ENCODE assay signal across 16 cellular contexts in genomic region chr14:64646103-64646502, GRCh38. TPM values are rescaled to one million over a fixed set of nuclear protein-coding genes. Genes with fewer than 3 reads are reported as not detected.
DNase-seq lines count a peak whose midpoint lies in the region; ATAC-seq, FAIRE-seq and TF ChIP-seq lines count a peak whose summit lies in the region.
"Had no signal": no experiment of that assay in that cellular context is flagged by ENCODE, and none has a peak within 500 bp of the region (broad histone marks: within the 10 kb centered on the region; RNA-seq: fewer than 3 reads in every experiment).

No MANE protein-coding gene starts in this region.

- CTCF ChIA-PET in AG04450 (lab: Charles Lee), result no interaction called here
- CTCF ChIA-PET in activated CD4-positive, alpha-beta T cell treated with anti-CD3 and anti-CD28 coated beads, Interleukin-2, amount 10 ng/mL, durations not matched to agents 7 days and 5 days (lab: Charles Lee), result interaction anchor here (1.9 kb wide), 1 partner anchor 9 kb away, joined by 4 read pairs; no protein-coding TSS in a partner anchor

- H3K27ac ChIP-seq in AG04450 (ENCODE audit: low read depth, low read length), result peak overlapping the region; percentile 98
- H3K27ac ChIP-seq in SK-N-MC, result peak overlapping the region; percentile 82
- peak overlapping the region; percentile 47 for H3K27ac ChIP-seq in foreskin keratinocyte
- H3K27ac ChIP-seq in trophoblast cell (ENCODE audit: low read depth, low read length), result peak overlapping the region; percentile 95

- H2AK5ac ChIP-seq in trophoblast cell (ENCODE audit: low read length), result peak overlapping the region; percentile 76

- H2BK120ac ChIP-seq in trophoblast cell (ENCODE audit: insufficient read depth, low read length, poor library complexity), result peak overlapping the region; percentile 92

- DNase-seq in AG04450 (ENCODE audit: low read depth, low spot score), result peak; percentile 53
- DNase-seq in SK-N-MC (ENCODE audit: low read depth, low spot score), result no peak
- no peak for DNase-seq in foreskin keratinocyte
- DNase-seq in trophoblast cell, result peak in 1 of 2 donors; percentile 55
- no peak for DNase-seq in medulla oblongata (ENCODE audit: extremely low spot score)
- DNase-seq in GM12891 (ENCODE audit: insufficient read length, low spot score), result no peak
- DNase-seq in D341Med (ENCODE audit: low spot score), result no peak
- DNase-seq in activated CD4-positive, alpha-beta T cell treated with anti-CD3 and anti-CD28 coated beads, Interleukin-2, amount 10 ng/mL, durations not matched to agents 7 days and 5 days, result no peak
- DNase-seq: activated CD8-positive, alpha-beta memory T cell treated with anti-CD3 and anti-CD28 coated beads for 24 hours; activated naive CD4-positive, alpha-beta T cell treated with anti-CD3 and anti-CD28 coated beads for 36 hours; esophagus squamous epithelium; NCI-H524; Peyer's patch; stimulated activated CD8-positive, alpha-beta memory T cell treated with anti-CD3 and anti-CD28 coated beads, Interleukin-4, amount 100 ng/mL, for 48 hours had no signal

- no peaks in the 10 kb centered on the region for H3K9me3 Mint-ChIP-seq in activated CD4-positive, alpha-beta T cell treated with anti-CD3 and anti-CD28 coated beads, Interleukin-2, amount 10 ng/mL, durations not matched to agents 7 days and 5 days

- H4K8ac ChIP-seq in trophoblast cell (ENCODE audit: low read depth, low read length), result peak overlapping the region; percentile 54

- H3K79me1 ChIP-seq in trophoblast cell (ENCODE audit: low read length), result peaks cover 43% of the 10 kb centered on the region

- H3K4me1 ChIP-seq in foreskin keratinocyte (no peaks in the 10 kb centered on the region), trophoblast cell (ENCODE audit: control insufficient read depth in 1 of 2, insufficient read depth in 2 of 2, low read length in 2 of 2) (peaks cover 21 to 25% of the 10 kb centered on the region in 2 experiments)
- H3K4me1 ChIP-seq: Peyer's patch had no signal

- H3K4me1 Mint-ChIP-seq in activated CD4-positive, alpha-beta T cell treated with anti-CD3 and anti-CD28 coated beads, Interleukin-2, amount 10 ng/mL, durations not matched to agents 7 days and 5 days, result no peaks in the 10 kb centered on the region

- H3K27me3 Mint-ChIP-seq in activated CD4-positive, alpha-beta T cell treated with anti-CD3 and anti-CD28 coated beads, Interleukin-2, amount 10 ng/mL, durations not matched to agents 7 days and 5 days, result peaks cover 17% of the 10 kb centered on the region

- no CpG with 5 or more reads among the region's 5 CpGs for WGBS in trophoblast cell (ENCODE audit: extremely low coverage, insufficient coverage, insufficient read length)

- H3K9me3 ChIP-seq in AG04450 (ENCODE audit: control insufficient read depth, insufficient read depth, low read length) (no peaks in the 10 kb centered on the region), SK-N-MC (ENCODE audit: low read depth, low read length) (peaks cover 3% of the 10 kb centered on the region; the same call in 1 of the 2 replicates), trophoblast cell (ENCODE audit: insufficient read depth, low read depth, low read length) (no peaks in the 10 kb centered on the region)
- H3K9me3 ChIP-seq: esophagus squamous epithelium, Peyer's patch had no signal

- no peak overlapping the region for H3K23ac ChIP-seq in trophoblast cell (ENCODE audit: low read length)

- ATAC-seq in foreskin keratinocyte, result no peak

- peak overlapping the region; percentile 53 for H3K4ac ChIP-seq in trophoblast cell (ENCODE audit: low read depth, low read length)

- no peak overlapping the region for H3K4me2 ChIP-seq in trophoblast cell (ENCODE audit: low read length)

- H3K27ac Mint-ChIP-seq in activated CD4-positive, alpha-beta T cell treated with anti-CD3 and anti-CD28 coated beads, Interleukin-2, amount 10 ng/mL, durations not matched to agents 7 days and 5 days, result no peak overlapping the region
- H3K27ac Mint-ChIP-seq: activated naive CD4-positive, alpha-beta T cell treated with anti-CD3 and anti-CD28 coated beads for 36 hours had no signal

- peak overlapping the region; percentile 82 for H4K91ac ChIP-seq in trophoblast cell (ENCODE audit: low read depth, low read length)

- no peak overlapping the region for H3K9ac ChIP-seq in SK-N-MC (ENCODE audit: insufficient read length)
- no peak overlapping the region for H3K9ac ChIP-seq in trophoblast cell (ENCODE audit: low read length)

- H3K4me3 ChIP-seq in AG04450 (ENCODE audit: low read depth, low read length) (no peak overlapping the region), SK-N-MC (peak overlapping the region; percentile 44; the same call in 1 of the 2 replicates), trophoblast cell (ENCODE audit: low read depth, low read length) (no peak overlapping the region)
- H3K4me3 ChIP-seq: esophagus squamous epithelium, HAP-1, Peyer's patch had no signal

- peak overlapping the region; percentile 41 for H3K18ac ChIP-seq in trophoblast cell (ENCODE audit: low read length)

- TF ChIP-seq CTCF in AG04450 (IDR thresholded peaks at IDR 0.05; ENCODE audit: low read depth, low read length) (no peak), foreskin keratinocyte (conservative IDR thresholded peaks at IDR 0.05) (no peak)

- no peak for TF ChIP-seq POLR2A in GM12891 (IDR thresholded peaks at IDR 0.05; ENCODE audit: low read depth, low read length)

- no peak overlapping the region for H3K4me3 Mint-ChIP-seq in activated CD4-positive, alpha-beta T cell treated with anti-CD3 and anti-CD28 coated beads, Interleukin-2, amount 10 ng/mL, durations not matched to agents 7 days and 5 days
- H3K4me3 Mint-ChIP-seq: activated naive CD4-positive, alpha-beta T cell treated with anti-CD3 and anti-CD28 coated beads for 36 hours; neural crest cell had no signal

- no peak for FAIRE-seq in GM12891 (lab: Jason Lieb, UNC)

- H3K36me3 ChIP-seq in SK-N-MC (ENCODE audit: insufficient read depth, low read length), result no peaks in the 10 kb centered on the region
- no peaks in the 10 kb centered on the region for H3K36me3 ChIP-seq in trophoblast cell (ENCODE audit: control insufficient read depth in 1 of 2, insufficient read depth in 2 of 2, low read length in 2 of 2)
- H3K36me3 ChIP-seq: esophagus squamous epithelium, HAP-1, Peyer's patch had no signal

- no peak overlapping the region for H2AFZ ChIP-seq in trophoblast cell (ENCODE audit: insufficient read depth, low read length, poor library complexity)

- POLR2A ChIA-PET in AG04450 (lab: Yijun Ruan, JAX), result interaction anchor here (1.2 to 2.0 kb wide), 3 partner anchors 8 to 116 kb away, joined by 4 to 17 read pairs (median 10); partner anchors contain the start of gene HSPA2
- POLR2A ChIA-PET in activated CD4-positive, alpha-beta T cell treated with anti-CD3 and anti-CD28 coated beads, Interleukin-2, amount 10 ng/mL, durations not matched to agents 7 days and 5 days (lab: Charles Lee), result no interaction called here

- H3K36me3 Mint-ChIP-seq in activated CD4-positive, alpha-beta T cell treated with anti-CD3 and anti-CD28 coated beads, Interleukin-2, amount 10 ng/mL, durations not matched to agents 7 days and 5 days (ENCODE audit: low read depth), result no peaks in the 10 kb centered on the region

- H3K14ac ChIP-seq in trophoblast cell (ENCODE audit: low read length), result peak overlapping the region; percentile 81

- peaks cover 2% of the 10 kb centered on the region for H3K79me2 ChIP-seq in trophoblast cell (ENCODE audit: control insufficient read depth, insufficient read depth, low read length, poor library complexity)

- H4K12ac ChIP-seq in trophoblast cell (ENCODE audit: low read depth, low read length), result no peak overlapping the region

- peak overlapping the region; percentile 95 for H2BK12ac ChIP-seq in trophoblast cell (ENCODE audit: low read length)

- H2BK5ac ChIP-seq in trophoblast cell (ENCODE audit: low read depth, low read length, poor library complexity), result peak overlapping the region; percentile 96

- H3K27me3 ChIP-seq in AG04450 (ENCODE audit: control insufficient read depth, insufficient read depth, low read length), result peaks cover 2% of the 10 kb centered on the region
- H3K27me3 ChIP-seq in foreskin keratinocyte, result no peaks in the 10 kb centered on the region
- no peaks in the 10 kb centered on the region for H3K27me3 ChIP-seq in trophoblast cell (ENCODE audit: insufficient read depth, low read length)
- H3K27me3 ChIP-seq: esophagus squamous epithelium, Peyer's patch had no signal

TF ChIP-seq in GM12891, 5 proteins besides CTCF, POLR2A, EP300 and RAD21:
- TF ChIP-seq POLR2AphosphoS5 (IDR thresholded peaks at IDR 0.05; ENCODE audit: low read depth, low read length) (no peak), PAX5 (IDR thresholded peaks at IDR 0.05; ENCODE audit: insufficient read depth, low read length, severe bottlenecking) (no peak), TAF1 (IDR thresholded peaks at IDR 0.05; ENCODE audit: low read depth, low read length) (no peak), POU2F2 (IDR thresholded peaks at IDR 0.05; ENCODE audit: low read depth, low read length) (no peak), SPI1 (IDR thresholded peaks at IDR 0.05; ENCODE audit: low read depth, low read length) (no peak)
TF ChIP-seq in GM12891: peak in this region for 0.

RNA-seq across cellular contexts. Expression of gene PLEKHG3, which starts 58.1 kb away (rescaled TPM):
- polyA plus RNA-seq in AG04450 (2011; rRNA removed) (6.4 and 6.6 TPM in 2 replicates), foreskin keratinocyte (41.3 and 47.0 TPM in 2 replicates)
- polyA minus RNA-seq in AG04450 (2011; rRNA and poly(A)+ RNA removed), result 8.1 and 12.0 TPM in 2 replicates
- total RNA-seq in foreskin keratinocyte, result 84.7 and 99.7 TPM in 2 replicates
- polyA plus RNA-seq in trophoblast cell (2013), result 54.5 and 57.2 TPM in 2 replicates
- polyA plus RNA-seq in GM12891 (2012; ENCODE audit: low read depth, missing spikeins), result 0.37 TPM
- total RNA-seq in activated CD4-positive, alpha-beta T cell treated with anti-CD3 and anti-CD28 coated beads, Interleukin-2, amount 10 ng/mL, durations not matched to agents 7 days and 5 days, result 10 to 100 TPM; 36.0 to 39.5 TPM

Comparison
In these comparisons a context has a peak if more than half of its experiments do, and no peak if none do; other contexts are left out.
1. H3K27ac ChIP-seq: peak in every context shown above with its lines; median percentile 98 in AG04450; 95 in trophoblast cell; 82 in SK-N-MC; 47 in foreskin keratinocyte.